ENCODE assay signal across 15 cellular contexts in the genomic region with DNA sequence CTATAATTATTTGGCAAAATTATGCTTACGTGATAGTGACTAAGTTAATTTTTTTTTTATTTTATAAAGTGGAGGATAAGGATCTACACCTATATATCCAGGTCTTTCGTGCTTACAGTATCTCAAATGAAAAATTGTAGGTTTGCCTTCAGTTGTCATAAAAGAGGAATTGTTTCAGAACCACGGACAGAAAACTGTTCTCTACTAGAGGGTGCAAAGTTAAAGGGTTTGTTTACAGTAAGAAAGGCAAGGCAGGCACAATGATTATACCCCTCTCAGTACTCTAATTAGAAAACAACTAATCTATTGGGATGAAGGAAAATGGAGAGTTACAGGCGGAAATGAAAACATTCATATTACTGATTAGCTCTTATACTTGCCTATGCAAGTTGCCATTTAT. TPM values are rescaled to one million over a fixed set of nuclear protein-coding genes. Genes with fewer than 3 reads are reported as not detected.
DNase-seq lines count a peak whose midpoint lies in the region; ATAC-seq and TF ChIP-seq lines count a peak whose summit lies in the region.
"Had no signal": no experiment of that assay in that cellular context is flagged by ENCODE, and none has a peak within 500 bp of the region (broad histone marks: within the 10 kb centered on the region; RNA-seq: fewer than 3 reads in every experiment).

No MANE protein-coding gene starts in this region.

- H3K36me3 ChIP-seq in HUES64 (ENCODE audit: insufficient read depth, low read length) = no peaks in the 10 kb centered on the region
- no peaks in the 10 kb centered on the region for H3K36me3 ChIP-seq in liver (ENCODE audit: control insufficient read depth in 4 of 4, insufficient read depth in 3 of 4, low read depth in 1 of 4, low read length in 3 of 4)

- no peak overlapping the region for H3K27ac ChIP-seq in HUES64 (ENCODE audit: low read depth, low read length)
- no peak overlapping the region for H3K27ac ChIP-seq in liver (ENCODE audit: low read depth in 1 of 2, low read length in 2 of 2)
- H3K27ac ChIP-seq: C4-2B, HL-60 had no signal

- CTCF ChIA-PET in WTC11 (lab: Charles Lee) = interaction anchor here (0.6 kb wide), 1 partner anchor 217 kb away, joined by 3 read pairs; no protein-coding TSS in a partner anchor

- H3K9me3 ChIP-seq in HUES64 (ENCODE audit: insufficient read depth, low read depth, low read length) (no peaks in the 10 kb centered on the region), liver (ENCODE audit: control insufficient read depth in 4 of 4, low read length in 3 of 4) (no peaks in the 10 kb centered on the region)

- H3K9ac ChIP-seq in HUES64 (ENCODE audit: low read depth, low read length) (no peak overlapping the region), liver (ENCODE audit: low read depth in 1 of 2, low read length in 2 of 2) (no peak overlapping the region)

- peaks cover 18% of the 10 kb centered on the region for H3K4me1 Mint-ChIP-seq in WTC11
- peaks cover 7% of the 10 kb centered on the region for H3K4me1 Mint-ChIP-seq in activated naive CD8-positive, alpha-beta T cell treated with anti-CD3 and anti-CD28 coated beads, Interleukin-2, amount 50 U/mL, for 24 hours

- WGBS in HUES64 = 71% methylated on average over 3 of the region's 4 CpGs
- 55% methylated on average over 4 of the region's 4 CpGs for WGBS in liver

- ATAC-seq in WTC11 (no peak), GM18907 (IDR thresholded peaks at IDR 0.05; ENCODE audit: unreplicated experiment) (no peak)
- ATAC-seq in activated naive CD8-positive, alpha-beta T cell treated with anti-CD3 and anti-CD28 coated beads, Interleukin-2, amount 50 U/mL, for 24 hours = no peak
- ATAC-seq: stimulated activated naive CD8-positive, alpha-beta T cell treated with anti-CD3 and anti-CD28 coated beads, Interleukin-15, amount 100 ng/mL, for 72 hours had no signal

- peak overlapping the region; percentile 93 for H3K4me3 Mint-ChIP-seq in WTC11
- no peak overlapping the region for H3K4me3 Mint-ChIP-seq in activated naive CD8-positive, alpha-beta T cell treated with anti-CD3 and anti-CD28 coated beads, Interleukin-2, amount 50 U/mL, for 24 hours

- TF ChIP-seq CTCF in WTC11 (IDR thresholded peaks at IDR 0.05) (no peak), liver (IDR thresholded peaks at IDR 0.05; ENCODE audit: low read depth, low read length, missing input control) (no peak)

- H3K4me1 ChIP-seq in HUES64 (ENCODE audit: insufficient read depth, low read length) (peaks cover 18% of the 10 kb centered on the region; the same call in 1 of the 2 replicates), liver (ENCODE audit: control insufficient read depth in 4 of 4, insufficient read depth in 4 of 4, low read length in 3 of 4) (peaks cover 5 to 10% (median 6%) of the 10 kb centered on the region in 4 donors)

- no peaks in the 10 kb centered on the region for H3K27me3 Mint-ChIP-seq in WTC11 (ENCODE audit: low read depth)
- peaks cover 18% of the 10 kb centered on the region for H3K27me3 Mint-ChIP-seq in activated naive CD8-positive, alpha-beta T cell treated with anti-CD3 and anti-CD28 coated beads, Interleukin-2, amount 50 U/mL, for 24 hours
- H3K27me3 Mint-ChIP-seq: memory B cell had no signal

- no peaks in the 10 kb centered on the region for H3K36me3 Mint-ChIP-seq in WTC11
- no peaks in the 10 kb centered on the region for H3K36me3 Mint-ChIP-seq in activated naive CD8-positive, alpha-beta T cell treated with anti-CD3 and anti-CD28 coated beads, Interleukin-2, amount 50 U/mL, for 24 hours (ENCODE audit: low read depth)
- H3K36me3 Mint-ChIP-seq: memory B cell had no signal

- no peaks in the 10 kb centered on the region for H3K9me3 Mint-ChIP-seq in WTC11
- H3K9me3 Mint-ChIP-seq in activated naive CD8-positive, alpha-beta T cell treated with anti-CD3 and anti-CD28 coated beads, Interleukin-2, amount 50 U/mL, for 24 hours = no peaks in the 10 kb centered on the region
- H3K9me3 Mint-ChIP-seq: memory B cell; stimulated activated naive CD8-positive, alpha-beta T cell treated with anti-CD3 and anti-CD28 coated beads, Interleukin-15, amount 100 ng/mL, for 72 hours had no signal

- in situ Hi-C loops in Caki2 (cut with HindIII; ENCODE audit: low pct_unique_long_range_greater_than_20kb, low sequenced_read_pairs) = no loop called here

- TF ChIP-seq RAD21 in liver (IDR thresholded peaks at IDR 0.05) = no peak

- POLR2A ChIA-PET in WTC11 (lab: Charles Lee) = no interaction called here

- no peak overlapping the region for H3K27ac Mint-ChIP-seq in WTC11
- no peak overlapping the region for H3K27ac Mint-ChIP-seq in activated naive CD8-positive, alpha-beta T cell treated with anti-CD3 and anti-CD28 coated beads, Interleukin-2, amount 50 U/mL, for 24 hours
- H3K27ac Mint-ChIP-seq: memory B cell; stimulated activated naive CD8-positive, alpha-beta T cell treated with anti-CD3 and anti-CD28 coated beads, Interleukin-15, amount 100 ng/mL, for 72 hours had no signal

- DNase-seq in Caki2 (ENCODE audit: low read depth) (peak; percentile 16), WTC11 (ENCODE audit: low spot score) (no peak), NCI-H524 (lab: John Stamatoyannopoulos, UW) (no peak)
- DNase-seq in activated CD4-positive, alpha-beta T cell treated with anti-CD3 and anti-CD28 coated beads, Interleukin-2, amount 50 U/mL, for 1 hour = no peak
- DNase-seq in activated naive CD8-positive, alpha-beta T cell treated with anti-CD3 and anti-CD28 coated beads, Interleukin-2, amount 50 U/mL, for 24 hours = no peak
- DNase-seq: stimulated activated CD4-positive, alpha-beta T cell treated with anti-CD3 and anti-CD28 coated beads, Interleukin-4, amount 100 ng/mL, for 24 hours; stimulated activated naive CD8-positive, alpha-beta T cell treated with anti-CD3 and anti-CD28 coated beads, Interleukin-15, amount 100 ng/mL, for 72 hours; T-helper 2 cell had no signal

- H3K4me3 ChIP-seq in HUES64 (ENCODE audit: low read length) (peak overlapping the region; percentile 75), liver (ENCODE audit: low read depth in 1 of 3, low read length in 3 of 3) (no peak overlapping the region)

- no peaks in the 10 kb centered on the region for H3K27me3 ChIP-seq in HUES64 (ENCODE audit: insufficient read depth, low read length)
- H3K27me3 ChIP-seq in liver (ENCODE audit: control insufficient read depth in 4 of 4, insufficient read depth in 4 of 4, low read length in 3 of 4) = peaks cover 0 to 2% (median 0%) of the 10 kb centered on the region in 4 donors

TF ChIP-seq in WTC11, 78 proteins besides CTCF, POLR2A, EP300 and RAD21 (continues in another document):
- TF ChIP-seq, protein P1, sequence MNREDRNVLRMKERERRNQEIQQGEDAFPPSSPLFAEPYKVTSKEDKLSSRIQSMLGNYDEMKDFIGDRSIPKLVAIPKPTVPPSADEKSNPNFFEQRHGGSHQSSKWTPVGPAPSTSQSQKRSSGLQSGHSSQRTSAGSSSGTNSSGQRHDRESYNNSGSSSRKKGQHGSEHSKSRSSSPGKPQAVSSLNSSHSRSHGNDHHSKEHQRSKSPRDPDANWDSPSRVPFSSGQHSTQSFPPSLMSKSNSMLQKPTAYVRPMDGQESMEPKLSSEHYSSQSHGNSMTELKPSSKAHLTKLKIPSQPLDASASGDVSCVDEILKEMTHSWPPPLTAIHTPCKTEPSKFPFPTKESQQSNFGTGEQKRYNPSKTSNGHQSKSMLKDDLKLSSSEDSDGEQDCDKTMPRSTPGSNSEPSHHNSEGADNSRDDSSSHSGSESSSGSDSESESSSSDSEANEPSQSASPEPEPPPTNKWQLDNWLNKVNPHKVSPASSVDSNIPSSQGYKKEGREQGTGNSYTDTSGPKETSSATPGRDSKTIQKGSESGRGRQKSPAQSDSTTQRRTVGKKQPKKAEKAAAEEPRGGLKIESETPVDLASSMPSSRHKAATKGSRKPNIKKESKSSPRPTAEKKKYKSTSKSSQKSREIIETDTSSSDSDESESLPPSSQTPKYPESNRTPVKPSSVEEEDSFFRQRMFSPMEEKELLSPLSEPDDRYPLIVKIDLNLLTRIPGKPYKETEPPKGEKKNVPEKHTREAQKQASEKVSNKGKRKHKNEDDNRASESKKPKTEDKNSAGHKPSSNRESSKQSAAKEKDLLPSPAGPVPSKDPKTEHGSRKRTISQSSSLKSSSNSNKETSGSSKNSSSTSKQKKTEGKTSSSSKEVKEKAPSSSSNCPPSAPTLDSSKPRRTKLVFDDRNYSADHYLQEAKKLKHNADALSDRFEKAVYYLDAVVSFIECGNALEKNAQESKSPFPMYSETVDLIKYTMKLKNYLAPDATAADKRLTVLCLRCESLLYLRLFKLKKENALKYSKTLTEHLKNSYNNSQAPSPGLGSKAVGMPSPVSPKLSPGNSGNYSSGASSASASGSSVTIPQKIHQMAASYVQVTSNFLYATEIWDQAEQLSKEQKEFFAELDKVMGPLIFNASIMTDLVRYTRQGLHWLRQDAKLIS (CRISPR knock-in tag; IDR thresholded peaks at IDR 0.05; ENCODE audit: borderline replicate concordance) = no peak

TF ChIP-seq in liver, 16 proteins besides CTCF, POLR2A, EP300 and RAD21:
- TF ChIP-seq GABPA (IDR thresholded peaks at IDR 0.05 in 1 of 2, conservative IDR thresholded peaks at IDR 0.05 in 1 of 2) = no peak
- TF ChIP-seq, protein P2, sequence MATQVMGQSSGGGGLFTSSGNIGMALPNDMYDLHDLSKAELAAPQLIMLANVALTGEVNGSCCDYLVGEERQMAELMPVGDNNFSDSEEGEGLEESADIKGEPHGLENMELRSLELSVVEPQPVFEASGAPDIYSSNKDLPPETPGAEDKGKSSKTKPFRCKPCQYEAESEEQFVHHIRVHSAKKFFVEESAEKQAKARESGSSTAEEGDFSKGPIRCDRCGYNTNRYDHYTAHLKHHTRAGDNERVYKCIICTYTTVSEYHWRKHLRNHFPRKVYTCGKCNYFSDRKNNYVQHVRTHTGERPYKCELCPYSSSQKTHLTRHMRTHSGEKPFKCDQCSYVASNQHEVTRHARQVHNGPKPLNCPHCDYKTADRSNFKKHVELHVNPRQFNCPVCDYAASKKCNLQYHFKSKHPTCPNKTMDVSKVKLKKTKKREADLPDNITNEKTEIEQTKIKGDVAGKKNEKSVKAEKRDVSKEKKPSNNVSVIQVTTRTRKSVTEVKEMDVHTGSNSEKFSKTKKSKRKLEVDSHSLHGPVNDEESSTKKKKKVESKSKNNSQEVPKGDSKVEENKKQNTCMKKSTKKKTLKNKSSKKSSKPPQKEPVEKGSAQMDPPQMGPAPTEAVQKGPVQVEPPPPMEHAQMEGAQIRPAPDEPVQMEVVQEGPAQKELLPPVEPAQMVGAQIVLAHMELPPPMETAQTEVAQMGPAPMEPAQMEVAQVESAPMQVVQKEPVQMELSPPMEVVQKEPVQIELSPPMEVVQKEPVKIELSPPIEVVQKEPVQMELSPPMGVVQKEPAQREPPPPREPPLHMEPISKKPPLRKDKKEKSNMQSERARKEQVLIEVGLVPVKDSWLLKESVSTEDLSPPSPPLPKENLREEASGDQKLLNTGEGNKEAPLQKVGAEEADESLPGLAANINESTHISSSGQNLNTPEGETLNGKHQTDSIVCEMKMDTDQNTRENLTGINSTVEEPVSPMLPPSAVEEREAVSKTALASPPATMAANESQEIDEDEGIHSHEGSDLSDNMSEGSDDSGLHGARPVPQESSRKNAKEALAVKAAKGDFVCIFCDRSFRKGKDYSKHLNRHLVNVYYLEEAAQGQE (IDR thresholded peaks at IDR 0.05) = peak; percentile 93

RNA-seq across cellular contexts. Expression of gene PCLO, which starts 1.5 kb away (rescaled TPM):
- total RNA-seq in Caki2 (2014; rRNA removed; shearing (Covaris generic); ENCODE audit: low replicate concordance) = 0.88 and 2.0 TPM in 2 replicates
- polyA plus RNA-seq in HUES64 (2013, experiment 1 of 2) = 1.5 TPM
- 4.9 TPM for polyA plus RNA-seq in HUES64 (2013, experiment 2 of 2)
- total RNA-seq in WTC11 (2021) (2.0 to 4.2 TPM (median 3.0 TPM) in 3 replicates), liver (1 to 10 TPM in 1 of 2 donors, under 1 TPM in 1; 0.84 to 1.1 TPM)
- under 1 TPM; 0.04 to 0.12 TPM for polyA plus RNA-seq in liver
- total RNA-seq: activated CD8-positive, alpha-beta memory T cell treated with anti-CD3 and anti-CD28 coated beads for 36 hours had no signal
